In the genomic region with DNA sequence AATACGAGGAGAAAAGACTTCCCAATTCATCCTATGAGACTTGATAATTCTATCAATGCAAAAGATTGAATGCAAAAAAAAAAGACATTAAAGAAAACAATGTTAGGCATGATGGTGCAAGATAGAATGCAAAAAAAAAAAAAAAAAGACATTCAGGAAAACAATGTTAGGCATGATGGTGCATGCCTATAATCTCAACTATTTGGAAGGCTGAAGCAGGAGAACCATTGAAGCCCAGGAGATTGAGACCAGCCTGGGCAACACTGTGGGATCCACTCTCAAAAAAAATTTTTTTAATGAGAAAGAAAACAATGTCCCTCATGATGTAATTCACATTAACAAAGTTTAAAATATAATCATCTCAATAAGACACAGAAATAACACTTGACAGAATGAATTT, we compare ENCODE assay signal across 24 cellular contexts.
"Had no signal": no experiment of that assay in that cellular context is flagged by ENCODE, and none has a peak within 500 bp of the region (broad histone marks: within the 10 kb centered on the region; RNA-seq: fewer than 3 reads in every experiment).

No MANE protein-coding gene starts in this region.

- H3K36me3 ChIP-seq: ovary had no signal

- ATAC-seq: effector memory CD8-positive, alpha-beta T cell; esophagus mucosa; gastroesophageal sphincter; heart left ventricle; left cardiac atrium; left lung; naive thymus-derived CD8-positive, alpha-beta T cell; psoas muscle; right cardiac atrium; stimulated activated effector memory CD8-positive, alpha-beta T cell treated with anti-CD3 and anti-CD28 coated beads, Interleukin-12 subunit alpha, Interleukin-12 subunit beta, amount 100 ng/mL, for 72 hours had no signal

- H3K4me2 ChIP-seq: hepatocyte had no signal

- H3K4me1 Mint-ChIP-seq: nephron progenitor cell had no signal

- H3K9me3 Mint-ChIP-seq: effector memory CD8-positive, alpha-beta T cell had no signal

- H3K27me3 ChIP-seq: gastroesophageal sphincter, heart left ventricle, hepatocyte, left lung, ovary, sigmoid colon, stomach, thyroid gland, vagina had no signal

- H3K27me3 Mint-ChIP-seq: effector memory CD8-positive, alpha-beta T cell; naive thymus-derived CD8-positive, alpha-beta T cell had no signal

- H3K27ac Mint-ChIP-seq: effector memory CD8-positive, alpha-beta T cell; naive thymus-derived CD8-positive, alpha-beta T cell; nephron progenitor cell; stimulated activated effector memory CD8-positive, alpha-beta T cell treated with anti-CD3 and anti-CD28 coated beads, Interleukin-12 subunit alpha, Interleukin-12 subunit beta, amount 100 ng/mL, for 72 hours had no signal

- H3K4me1 ChIP-seq: left lung, stomach, thyroid gland, vagina had no signal

- DNase-seq: cortex of kidney; effector memory CD8-positive, alpha-beta T cell; foreskin fibroblast; heart left ventricle; left cardiac atrium; left lung; naive thymus-derived CD8-positive, alpha-beta T cell; nephron progenitor cell; nucleus accumbens; ovary; posterior cingulate gyrus; psoas muscle; right cardiac atrium; sigmoid colon; stimulated activated CD4-positive, alpha-beta T cell treated with anti-CD3 and anti-CD28 coated beads, Interleukin-2, amount 100 ng/mL, for 24 hours; stimulated activated CD4-positive, alpha-beta T cell treated with anti-CD3 and anti-CD28 coated beads, Interleukin-4, amount 100 ng/mL, for 24 hours; stimulated activated naive CD4-positive, alpha-beta T cell treated with Interleukin-2 at 50 U/mL for 16 hours; stomach; thyroid gland had no signal

- H3K27ac ChIP-seq: gastroesophageal sphincter, heart left ventricle, hepatocyte, left lung, ovary, psoas muscle, sigmoid colon, stomach, thyroid gland, vagina had no signal

- H3K4me3 ChIP-seq: gastroesophageal sphincter, heart left ventricle, hepatocyte, left lung, ovary, psoas muscle, sigmoid colon, stomach, thyroid gland, vagina had no signal

- H2AFZ ChIP-seq: hepatocyte had no signal

- H3K9me3 ChIP-seq: gastroesophageal sphincter, left lung, ovary, psoas muscle, sigmoid colon, stomach, thyroid gland, vagina had no signal

- H3K4me3 Mint-ChIP-seq: effector memory CD8-positive, alpha-beta T cell; naive thymus-derived CD8-positive, alpha-beta T cell; nephron progenitor cell; stimulated activated effector memory CD8-positive, alpha-beta T cell treated with anti-CD3 and anti-CD28 coated beads, Interleukin-12 subunit alpha, Interleukin-12 subunit beta, amount 100 ng/mL, for 72 hours had no signal
